8 cellular contexts compared by ENCODE assay signal in the genomic region with DNA sequence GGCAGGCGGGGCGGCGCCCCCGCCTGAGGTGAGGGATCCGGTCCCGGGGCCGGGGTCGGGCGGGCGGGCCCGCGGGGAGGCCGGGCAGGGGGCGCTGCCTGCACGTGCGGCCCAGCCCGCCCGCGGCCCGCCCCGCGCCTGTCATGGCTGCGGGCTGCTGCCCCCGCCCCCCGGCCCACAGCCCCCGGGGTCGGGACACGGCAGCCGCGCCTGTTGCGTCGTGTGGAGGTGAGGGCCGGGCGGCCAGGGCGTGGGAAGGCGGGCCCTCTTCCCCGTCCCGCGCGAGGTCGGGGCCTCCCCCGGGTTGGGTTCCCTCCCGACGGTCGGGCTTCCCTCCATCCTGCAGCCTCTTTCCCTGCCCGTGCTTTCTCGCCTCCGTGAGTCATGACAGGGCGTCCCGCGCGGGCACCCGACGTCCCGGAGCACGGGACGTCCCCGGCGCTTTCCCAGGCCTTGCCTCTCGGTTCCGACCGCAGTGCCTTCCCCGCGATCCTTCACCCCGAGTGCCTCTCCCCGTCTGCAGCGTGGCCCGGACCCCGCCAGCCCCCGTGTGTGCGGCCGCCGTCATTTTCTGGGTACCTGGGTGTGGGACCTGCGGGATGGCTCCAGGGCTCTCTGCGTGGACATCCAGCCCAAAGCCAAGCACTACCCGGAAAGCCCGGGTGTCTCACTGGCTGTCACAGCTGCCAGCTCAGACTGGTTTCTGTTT.
DNase-seq lines count a peak whose midpoint lies in the region; FAIRE-seq and TF ChIP-seq lines count a peak whose summit lies in the region.

No MANE protein-coding gene starts in this region.

- H3K4me1 Mint-ChIP-seq in dendritic cell treated with granulocyte-macrophage colony-stimulating factor and Interleukin-4, amounts not matched to agents 40 ng/mL and 50 ng/mL, for 4 days (ENCODE audit: low read depth) = peaks cover 29% of the 10 kb centered on the region

- peak; percentile 49 for FAIRE-seq in GM19239 (lab: Jason Lieb, UNC)

- peaks cover 0 to 15% (median 5%) of the 10 kb centered on the region in 4 donors for H3K4me1 ChIP-seq in liver (ENCODE audit: control insufficient read depth in 4 of 4, insufficient read depth in 4 of 4, low read length in 3 of 4)

- peak overlapping the region; percentile 21 to 46 for H3K9ac ChIP-seq in liver (ENCODE audit: low read depth in 1 of 2, low read length in 2 of 2)

- peak overlapping the region; percentile 83 for H3K4me3 ChIP-seq in AG09309 (ENCODE audit: control insufficient read depth, low read depth, low read length)
- H3K4me3 ChIP-seq in liver (ENCODE audit: low read depth in 1 of 3, low read length in 3 of 3) = peak overlapping the region; percentile 56 to 99 (median 89)

- H3K27ac Mint-ChIP-seq in dendritic cell treated with granulocyte-macrophage colony-stimulating factor and Interleukin-4, amounts not matched to agents 40 ng/mL and 50 ng/mL, for 4 days = peak overlapping the region; percentile 81

- H3K36me3 Mint-ChIP-seq in dendritic cell treated with granulocyte-macrophage colony-stimulating factor and Interleukin-4, amounts not matched to agents 40 ng/mL and 50 ng/mL, for 4 days (ENCODE audit: low read depth) = peaks cover 15% of the 10 kb centered on the region

- H3K4me3 Mint-ChIP-seq in dendritic cell treated with granulocyte-macrophage colony-stimulating factor and Interleukin-4, amounts not matched to agents 40 ng/mL and 50 ng/mL, for 4 days = peak overlapping the region; percentile 93

- no peaks in the 10 kb centered on the region for H3K36me3 ChIP-seq in liver (ENCODE audit: control insufficient read depth in 4 of 4, insufficient read depth in 3 of 4, low read depth in 1 of 4, low read length in 3 of 4)

- peak overlapping the region; percentile 94 to 97 for H3K27ac ChIP-seq in liver (ENCODE audit: low read depth in 1 of 2, low read length in 2 of 2)

- H3K27me3 ChIP-seq in liver (ENCODE audit: control insufficient read depth in 4 of 4, insufficient read depth in 4 of 4, low read length in 3 of 4) = no peaks in the 10 kb centered on the region

- intact Hi-C loops in dendritic cell treated with granulocyte-macrophage colony-stimulating factor and Interleukin-4, amounts not matched to agents 40 ng/mL and 50 ng/mL, for 4 days (cut with micrococcal nuclease) = loop anchor here (2.0 to 5.0 kb wide), 3 partner anchors 33 to 371 kb away; partner anchors contain the start of gene AKTIP

- no peak for TF ChIP-seq CTCF in AG09309 (IDR thresholded peaks at IDR 0.05; ENCODE audit: control insufficient read depth, insufficient read depth, low read depth, low read length, missing control alignments)
- TF ChIP-seq CTCF in liver (IDR thresholded peaks at IDR 0.05; ENCODE audit: low read depth, low read length, missing input control) = no peak

- no peaks in the 10 kb centered on the region for H3K9me3 Mint-ChIP-seq in dendritic cell treated with granulocyte-macrophage colony-stimulating factor and Interleukin-4, amounts not matched to agents 40 ng/mL and 50 ng/mL, for 4 days

- under 1% methylated on average over 77 of the region's 77 CpGs for WGBS in liver

- H3K9me3 ChIP-seq in liver (ENCODE audit: control insufficient read depth in 4 of 4, low read length in 3 of 4) = no peaks in the 10 kb centered on the region

- peak; percentile 14 to 21 for TF ChIP-seq RAD21 in liver (IDR thresholded peaks at IDR 0.05)

- no peak for DNase-seq in AG09309 (ENCODE audit: low read depth)
- DNase-seq in GM19239 (ENCODE audit: insufficient read length, low spot score) = peak; percentile 42
- peak; percentile 24 for DNase-seq in KG1 (lab: John Stamatoyannopoulos, UW)
- peak; percentile 35 to 59 for DNase-seq in activated CD4-positive, alpha-beta T cell treated with anti-CD3 and anti-CD28 coated beads, Interleukin-2, amount 50 U/mL, for 24 hours (ENCODE audit: low read depth in 1 of 2, low spot score in 1 of 2)
- DNase-seq in stimulated activated CD4-positive, alpha-beta T cell treated with anti-CD3 and anti-CD28 coated beads, Interleukin-4, amount 100 ng/mL, for 1 hour = peak; percentile 65
- no peak for DNase-seq in NCI-H2107 treated with DMSO at 0.1 percent for 48 hours (lab: John Stamatoyannopoulos, UW; ENCODE audit: unreplicated experiment)

- no peaks in the 10 kb centered on the region for H3K27me3 Mint-ChIP-seq in dendritic cell treated with granulocyte-macrophage colony-stimulating factor and Interleukin-4, amounts not matched to agents 40 ng/mL and 50 ng/mL, for 4 days

TF ChIP-seq in liver, 16 proteins besides CTCF, POLR2A, EP300 and RAD21:
- TF ChIP-seq SP1 (IDR thresholded peaks at IDR 0.05) (no peak), YY1 (IDR thresholded peaks at IDR 0.05) (peak; percentile 11)

Comparison
In these comparisons a context has a peak if more than half of its experiments do, and no peak if none do; other contexts are left out.
1. DNase-seq: peak in GM19239 (single experiment), KG1 (single experiment), activated CD4-positive, alpha-beta T cell treated with anti-CD3 and anti-CD28 coated beads, Interleukin-2, amount 50 U/mL, for 24 hours (2 of 2) and stimulated activated CD4-positive, alpha-beta T cell treated with anti-CD3 and anti-CD28 coated beads, Interleukin-4, amount 100 ng/mL, for 1 hour (single experiment); none in AG09309 (single experiment) and NCI-H2107 treated with DMSO at 0.1 percent for 48 hours (single experiment).